In the genomic region with DNA sequence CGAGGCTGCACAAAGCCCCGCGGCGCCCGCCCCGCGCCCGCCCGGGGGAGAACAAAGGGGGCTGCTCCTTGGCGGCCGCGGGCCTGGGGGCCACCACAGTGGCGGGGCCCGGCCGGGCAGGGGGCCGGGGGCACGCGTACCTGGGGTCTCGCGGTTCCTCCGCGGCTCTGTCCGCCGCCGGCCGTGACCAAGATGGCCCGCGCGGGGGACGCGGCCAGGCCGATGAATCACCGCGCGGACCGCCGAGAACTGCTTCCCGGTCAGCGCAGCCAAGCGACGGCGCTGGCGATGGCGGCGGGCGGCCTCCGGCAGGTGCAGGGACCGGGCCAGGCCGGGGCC, we compare ENCODE assay signal across 8 cellular contexts. TPM values are rescaled to one million over a fixed set of nuclear protein-coding genes. Genes with fewer than 3 reads are reported as not detected.
DNase-seq lines count a peak whose midpoint lies in the region; ATAC-seq and TF ChIP-seq lines count a peak whose summit lies in the region.

A gene (minus strand): TSS at position 330 of the 339 bp plus-strand sequence. CDS start 677 bp downstream, outside the sequence.

- CTCF ChIA-PET in SK-N-SH (lab: Yijun Ruan, JAX): no interaction called here

- peaks cover 8% of the 10 kb centered on the region for H3K9me3 Mint-ChIP-seq in activated T-helper 2 cell treated with anti-CD3 and anti-CD28 coated beads, Interferon-gamma antibody, Interleukin-2, Interleukin-4, amounts not matched to agents 10 μg/mL and 5 μg/mL and 100 μg/mL, durations not matched to agents 14 hours and 24 hours and 36 hours

- H3K36me3 ChIP-seq in SK-N-SH (replicated peaks in 1 of 2; ENCODE audit: control insufficient read depth in 1 of 2, insufficient read depth in 2 of 2, low read length in 1 of 2) (peaks cover 0 to 31% of the 10 kb centered on the region in 2 experiments), left ventricle myocardium inferior (peaks cover 23% of the 10 kb centered on the region), sigmoid colon (peaks cover 0 to 37% (median 2%) of the 10 kb centered on the region in 4 donors)

- no CpG with 5 or more reads among the region's 49 CpGs for WGBS in SK-N-SH (ENCODE audit: low lambda C conversion rate)
- WGBS in sigmoid colon, 2 donors: 1 to 2% methylated on average over 49 of the region's 49 CpGs

- H3K4me1 Mint-ChIP-seq in activated T-helper 2 cell treated with anti-CD3 and anti-CD28 coated beads, Interferon-gamma antibody, Interleukin-2, Interleukin-4, amounts not matched to agents 10 μg/mL and 5 μg/mL and 100 μg/mL, durations not matched to agents 14 hours and 24 hours and 36 hours (ENCODE audit: low read depth): peaks cover 18% of the 10 kb centered on the region

- H3K36me3 Mint-ChIP-seq in activated T-helper 2 cell treated with anti-CD3 and anti-CD28 coated beads, Interferon-gamma antibody, Interleukin-2, Interleukin-4, amounts not matched to agents 10 μg/mL and 5 μg/mL and 100 μg/mL, durations not matched to agents 14 hours and 24 hours and 36 hours (ENCODE audit: low read depth): peaks cover 6% of the 10 kb centered on the region

- H3K4me2 ChIP-seq in SK-N-SH: peak within 1 kb of the TSS; percentile 97

- intact Hi-C loops in activated T-helper 2 cell treated with anti-CD3 and anti-CD28 coated beads, Interferon-gamma antibody, Interleukin-2, Interleukin-4, amounts not matched to agents 10 μg/mL and 5 μg/mL and 100 μg/mL, durations not matched to agents 14 hours and 24 hours and 36 hours (cut with micrococcal nuclease): loop anchor here (2.0 kb wide), 1 partner anchor 171 kb away; no protein-coding TSS in a partner anchor
- intact Hi-C loops in left ventricle myocardium inferior (cut with micrococcal nuclease) (no loop called here), sigmoid colon (cut with DNase I) (loop anchor here (2.0 to 5.0 kb wide), 3 partner anchors 53 to 191 kb away; no protein-coding TSS in a partner anchor)

- 0 out of 2 replicates have a peak, but pooled peaks cover under 1% of the 10 kb centered on the region for H4K20me1 ChIP-seq in SK-N-SH (ENCODE audit: insufficient read depth)

- TF ChIP-seq POLR2A in sigmoid colon (IDR thresholded peaks at IDR 0.05): no peak

- peaks cover 0 to 31% of the 10 kb centered on the region in 2 experiments; a peak in 1 of 4 replicates for H3K4me1 ChIP-seq in SK-N-SH (ENCODE audit: control insufficient read depth in 1 of 2, insufficient read depth in 2 of 2, low read depth in 1 of 2, low read length in 1 of 2)
- peaks cover 41% of the 10 kb centered on the region for H3K4me1 ChIP-seq in left ventricle myocardium inferior
- H3K4me1 ChIP-seq in sigmoid colon: peaks cover 0 to 43% (median 26%) of the 10 kb centered on the region in 4 donors

- H3K27me3 Mint-ChIP-seq in activated T-helper 2 cell treated with anti-CD3 and anti-CD28 coated beads, Interferon-gamma antibody, Interleukin-2, Interleukin-4, amounts not matched to agents 10 μg/mL and 5 μg/mL and 100 μg/mL, durations not matched to agents 14 hours and 24 hours and 36 hours (ENCODE audit: low read depth): peaks cover 6% of the 10 kb centered on the region

- H3K9me3 ChIP-seq in SK-N-SH: no peaks in the 10 kb centered on the region
- no peaks in the 10 kb centered on the region for H3K9me3 ChIP-seq in left ventricle myocardium inferior (replicated peaks)
- no peaks in the 10 kb centered on the region for H3K9me3 ChIP-seq in sigmoid colon

- H3F3A ChIP-seq in SK-N-SH (replicated peaks; ENCODE audit: insufficient read depth): no peaks in the 10 kb centered on the region

- peak within 1 kb of the TSS; percentile 95 for H3K9ac ChIP-seq in SK-N-SH

- H3K27ac Mint-ChIP-seq in activated T-helper 2 cell treated with anti-CD3 and anti-CD28 coated beads, Interferon-gamma antibody, Interleukin-2, Interleukin-4, amounts not matched to agents 10 μg/mL and 5 μg/mL and 100 μg/mL, durations not matched to agents 14 hours and 24 hours and 36 hours: peak within 1 kb of the TSS; percentile 63

- H3K4me3 Mint-ChIP-seq in activated T-helper 2 cell treated with anti-CD3 and anti-CD28 coated beads, Interferon-gamma antibody, Interleukin-2, Interleukin-4, amounts not matched to agents 10 μg/mL and 5 μg/mL and 100 μg/mL, durations not matched to agents 14 hours and 24 hours and 36 hours (ENCODE audit: low read depth): peak within 1 kb of the TSS; percentile 75

- H3K4me3 ChIP-seq in SK-N-SH (ENCODE audit: low read depth in 2 of 2, low read length in 1 of 2) (peak within 1 kb of the TSS; percentile 82 to 83), left ventricle myocardium inferior (peak within 1 kb of the TSS; percentile 96), sigmoid colon (peak within 1 kb of the TSS; percentile 58 to 94 (median 72))

- TF ChIP-seq RAD21 in SK-N-SH (IDR thresholded peaks at IDR 0.05; ENCODE audit: low read length): no peak

- H3K9me2 ChIP-seq in SK-N-SH: no peaks in the 10 kb centered on the region

- H3K27ac ChIP-seq in SK-N-SH (ENCODE audit: low read depth in 2 of 2, low read length in 1 of 2) (peak within 1 kb of the TSS; percentile 65 to 73), left ventricle myocardium inferior (replicated peaks) (peak within 1 kb of the TSS; percentile 86), sigmoid colon (peak within 1 kb of the TSS; percentile 83 to 88 (median 83))

- TF ChIP-seq EP300 in SK-N-SH (IDR thresholded peaks at IDR 0.05; ENCODE audit: borderline replicate concordance in 1 of 2, low read depth in 1 of 2, low read length in 1 of 2) (no peak), sigmoid colon (IDR thresholded peaks at IDR 0.05) (no peak)

- peaks cover 35% of the 10 kb centered on the region for H3K79me2 ChIP-seq in SK-N-SH (ENCODE audit: insufficient read depth)

- POLR2A ChIA-PET in SK-N-SH (lab: Yijun Ruan, JAX): no interaction called here

- peak within 1 kb of the TSS; percentile 98 for H2AFZ ChIP-seq in SK-N-SH (ENCODE audit: low read depth)

- DNase-seq in SK-N-SH (no peak), left ventricle myocardium inferior (no peak), sigmoid colon (no peak), iPS-NIHi11 (ENCODE audit: low spot score) (no peak)
- no peak for DNase-seq in activated T-helper 2 cell treated with anti-CD3 and anti-CD28 coated beads, Interferon-gamma antibody, Interleukin-2, Interleukin-4, amounts not matched to agents 10 μg/mL and 5 μg/mL and 100 μg/mL, durations not matched to agents 14 hours and 24 hours and 36 hours (ENCODE audit: low spot score)
- no peak for DNase-seq in activated CD4-positive, alpha-beta T cell treated with anti-CD3 and anti-CD28 coated beads for 48 hours

- H3K27me3 ChIP-seq in SK-N-SH (ENCODE audit: insufficient read depth): no peaks in the 10 kb centered on the region
- H3K27me3 ChIP-seq in left ventricle myocardium inferior (ENCODE audit: low read depth): no peaks in the 10 kb centered on the region
- no peaks in the 10 kb centered on the region for H3K27me3 ChIP-seq in sigmoid colon

- TF ChIP-seq CTCF in SK-N-SH (IDR thresholded peaks at IDR 0.05) (no peak), left ventricle myocardium inferior (IDR thresholded peaks at IDR 0.05; ENCODE audit: borderline replicate concordance) (no peak), sigmoid colon (IDR thresholded peaks at IDR 0.05) (no peak)

- ATAC-seq in SK-N-SH treated with all-trans-retinoic acid at 6 μM for 48 hours: no peak
- no peak for ATAC-seq in HG02973 (IDR thresholded peaks at IDR 0.05; ENCODE audit: unreplicated experiment)

TF ChIP-seq in SK-N-SH, 30 proteins besides CTCF, POLR2A, EP300 and RAD21 (continues in another document):
- TF ChIP-seq RCOR1 (IDR thresholded peaks at IDR 0.05; ENCODE audit: low read length): no peak

TF ChIP-seq in SK-N-SH treated with all-trans-retinoic acid at 6 μM for 48 hours, 23 proteins besides CTCF, POLR2A, EP300 and RAD21 (continues in another document):
- TF ChIP-seq ZNF8 (CRISPR knock-in tag; IDR thresholded peaks at IDR 0.05) (no peak), BACH2 (CRISPR knock-in tag; IDR thresholded peaks at IDR 0.05; ENCODE audit: borderline replicate concordance) (no peak), TCF4 (CRISPR knock-in tag; IDR thresholded peaks at IDR 0.05; ENCODE audit: borderline replicate concordance) (no peak), ZC3H10 (CRISPR knock-in tag; IDR thresholded peaks at IDR 0.05) (no peak)
- TF ChIP-seq, protein P1, sequence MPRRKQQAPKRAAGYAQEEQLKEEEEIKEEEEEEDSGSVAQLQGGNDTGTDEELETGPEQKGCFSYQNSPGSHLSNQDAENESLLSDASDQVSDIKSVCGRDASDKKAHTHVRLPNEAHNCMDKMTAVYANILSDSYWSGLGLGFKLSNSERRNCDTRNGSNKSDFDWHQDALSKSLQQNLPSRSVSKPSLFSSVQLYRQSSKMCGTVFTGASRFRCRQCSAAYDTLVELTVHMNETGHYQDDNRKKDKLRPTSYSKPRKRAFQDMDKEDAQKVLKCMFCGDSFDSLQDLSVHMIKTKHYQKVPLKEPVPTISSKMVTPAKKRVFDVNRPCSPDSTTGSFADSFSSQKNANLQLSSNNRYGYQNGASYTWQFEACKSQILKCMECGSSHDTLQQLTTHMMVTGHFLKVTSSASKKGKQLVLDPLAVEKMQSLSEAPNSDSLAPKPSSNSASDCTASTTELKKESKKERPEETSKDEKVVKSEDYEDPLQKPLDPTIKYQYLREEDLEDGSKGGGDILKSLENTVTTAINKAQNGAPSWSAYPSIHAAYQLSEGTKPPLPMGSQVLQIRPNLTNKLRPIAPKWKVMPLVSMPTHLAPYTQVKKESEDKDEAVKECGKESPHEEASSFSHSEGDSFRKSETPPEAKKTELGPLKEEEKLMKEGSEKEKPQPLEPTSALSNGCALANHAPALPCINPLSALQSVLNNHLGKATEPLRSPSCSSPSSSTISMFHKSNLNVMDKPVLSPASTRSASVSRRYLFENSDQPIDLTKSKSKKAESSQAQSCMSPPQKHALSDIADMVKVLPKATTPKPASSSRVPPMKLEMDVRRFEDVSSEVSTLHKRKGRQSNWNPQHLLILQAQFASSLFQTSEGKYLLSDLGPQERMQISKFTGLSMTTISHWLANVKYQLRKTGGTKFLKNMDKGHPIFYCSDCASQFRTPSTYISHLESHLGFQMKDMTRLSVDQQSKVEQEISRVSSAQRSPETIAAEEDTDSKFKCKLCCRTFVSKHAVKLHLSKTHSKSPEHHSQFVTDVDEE (CRISPR knock-in tag; IDR thresholded peaks at IDR 0.05): no peak

RNA-seq across cellular contexts. Expression of the gene that starts here (rescaled TPM):
- polyA plus RNA-seq in SK-N-SH (2012; rRNA removed): 14.7 and 16.1 TPM in 2 replicates
- 11.9 and 15.7 TPM in 2 replicates for polyA plus RNA-seq in SK-N-SH (2012; cell fraction: cytosol; rRNA removed)
- 13.5 and 13.9 TPM in 2 replicates for polyA plus RNA-seq in SK-N-SH (2012; cell fraction: nucleus; rRNA removed)
- total RNA-seq in activated T-helper 2 cell treated with anti-CD3 and anti-CD28 coated beads, Interferon-gamma antibody, Interleukin-2, Interleukin-4, amounts not matched to agents 10 μg/mL and 5 μg/mL and 100 μg/mL, durations not matched to agents 14 hours and 24 hours and 36 hours: 7.4 and 8.2 TPM in 2 replicates
- total RNA-seq in left ventricle myocardium inferior: 25.0 TPM
- total RNA-seq in sigmoid colon: 10 to 100 TPM; 16.1 to 25.7 (median 20.5) TPM
- 10 to 100 TPM in 1 of 3 donors, 1 to 10 TPM in 2; 8.3 to 13.6 (median 8.4) TPM for polyA plus RNA-seq in sigmoid colon
